ENCODE assay signal across 22 cellular contexts in the genomic region with DNA sequence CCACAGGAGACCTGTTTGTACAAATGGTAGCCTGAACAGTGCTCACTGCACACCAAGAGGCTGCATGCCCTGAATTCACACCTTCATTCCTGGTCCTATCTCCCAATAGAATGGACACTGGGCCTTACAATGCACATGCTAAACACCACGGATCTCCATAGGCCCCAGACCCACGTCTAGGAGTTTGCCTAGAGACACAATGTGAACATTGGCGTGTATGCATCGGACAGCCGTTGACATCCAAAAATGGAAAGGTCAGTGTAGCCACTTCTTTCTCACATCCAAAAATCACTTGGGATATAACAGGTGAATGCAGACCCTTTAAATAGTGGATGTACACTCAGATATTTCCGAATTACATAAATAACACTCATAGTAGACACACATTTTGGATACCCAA. TPM values are rescaled to one million over a fixed set of nuclear protein-coding genes. Genes with fewer than 3 reads are reported as not detected.
DNase-seq lines count a peak whose midpoint lies in the region; ATAC-seq and TF ChIP-seq lines count a peak whose summit lies in the region.
"Had no signal": no experiment of that assay in that cellular context is flagged by ENCODE, and none has a peak within 500 bp of the region (broad histone marks: within the 10 kb centered on the region; RNA-seq: fewer than 3 reads in every experiment).

No MANE protein-coding gene starts in this region.

- DNase-seq in T-helper 1 cell (no peak), GM12864 (ENCODE audit: low read depth) (no peak), NCI-H1694 (lab: John Stamatoyannopoulos, UW) (no peak), caudate nucleus (lab: John Stamatoyannopoulos, UW) (no peak)
- no peak for DNase-seq in naive thymus-derived CD8-positive, alpha-beta T cell
- no peak for DNase-seq in activated effector memory CD4-positive, alpha-beta T cell treated with anti-CD3 and anti-CD28 coated beads, Interleukin-2, amount 50 U/mL, for 16 hours
- DNase-seq: activated naive CD4-positive, alpha-beta T cell; CD4-positive, alpha-beta T cell; left ventricle myocardium inferior; MG63; NCI-H345; RPMI8226; WERI-Rb-1 had no signal

- H3K4me3 ChIP-seq in GM12864 (ENCODE audit: low read depth, low read length), result peak overlapping the region; percentile 62
- H3K4me3 ChIP-seq: gastroesophageal sphincter, MG63 had no signal

- peaks cover 10% of the 10 kb centered on the region for H3K36me3 Mint-ChIP-seq in T-helper 1 cell treated with Interleukin-12 subunit alpha and Interleukin-12 subunit beta and Interleukin-4 antibody, amounts not matched to agents 30 μg/mL and 1 μg/mL, for 36 hours (ENCODE audit: low read depth)
- peaks cover 2 to 9% (median 8%) of the 10 kb centered on the region in 3 donors for H3K36me3 Mint-ChIP-seq in naive thymus-derived CD8-positive, alpha-beta T cell
- H3K36me3 Mint-ChIP-seq: brain had no signal

- no peak for ATAC-seq in naive thymus-derived CD8-positive, alpha-beta T cell
- ATAC-seq: gastroesophageal sphincter, HepG2 had no signal

- H3K4me3 Mint-ChIP-seq in T-helper 1 cell treated with Interleukin-12 subunit alpha and Interleukin-12 subunit beta and Interleukin-4 antibody, amounts not matched to agents 30 μg/mL and 1 μg/mL, for 36 hours, result peak overlapping the region; percentile 9
- peak overlapping the region in 8 of 10 donors; percentile 22 to 93 (median 64) for H3K4me3 Mint-ChIP-seq in naive thymus-derived CD8-positive, alpha-beta T cell
- H3K4me3 Mint-ChIP-seq: CD4-positive, alpha-beta T cell had no signal

- H3K4me1 Mint-ChIP-seq in T-helper 1 cell treated with Interleukin-12 subunit alpha and Interleukin-12 subunit beta and Interleukin-4 antibody, amounts not matched to agents 30 μg/mL and 1 μg/mL, for 36 hours (ENCODE audit: low read depth), result peaks cover 25% of the 10 kb centered on the region
- H3K4me1 Mint-ChIP-seq in naive thymus-derived CD8-positive, alpha-beta T cell, result peaks cover 22 to 70% (median 62%) of the 10 kb centered on the region in 4 donors

- no peaks in the 10 kb centered on the region for H3K9me3 Mint-ChIP-seq in T-helper 1 cell treated with Interleukin-12 subunit alpha and Interleukin-12 subunit beta and Interleukin-4 antibody, amounts not matched to agents 30 μg/mL and 1 μg/mL, for 36 hours
- peaks cover 0 to 6% (median 0%) of the 10 kb centered on the region in 9 donors for H3K9me3 Mint-ChIP-seq in naive thymus-derived CD8-positive, alpha-beta T cell
- H3K9me3 Mint-ChIP-seq: CD4-positive, alpha-beta T cell had no signal

- peaks cover 95% of the 10 kb centered on the region for H3K27me3 Mint-ChIP-seq in T-helper 1 cell treated with Interleukin-12 subunit alpha and Interleukin-12 subunit beta and Interleukin-4 antibody, amounts not matched to agents 30 μg/mL and 1 μg/mL, for 36 hours (ENCODE audit: low read depth)
- peaks cover 45 to 100% (median 66%) of the 10 kb centered on the region in 5 donors for H3K27me3 Mint-ChIP-seq in naive thymus-derived CD8-positive, alpha-beta T cell

- POLR2A ChIA-PET in naive thymus-derived CD8-positive, alpha-beta T cell (lab: Charles Lee), result no interaction called here

- TF ChIP-seq CTCF in GM12864 (IDR thresholded peaks at IDR 0.05; ENCODE audit: low read depth, low read length, missing control alignments), result no peak
- no peak for TF ChIP-seq CTCF in VCaP (conservative IDR thresholded peaks at IDR 0.05)

- no peak overlapping the region for H3K27ac Mint-ChIP-seq in T-helper 1 cell treated with Interleukin-12 subunit alpha and Interleukin-12 subunit beta and Interleukin-4 antibody, amounts not matched to agents 30 μg/mL and 1 μg/mL, for 36 hours
- peak overlapping the region in 1 of 10 donors; percentile 79 for H3K27ac Mint-ChIP-seq in naive thymus-derived CD8-positive, alpha-beta T cell
- H3K27ac Mint-ChIP-seq: brain; CD4-positive, alpha-beta T cell had no signal

- H3K27ac ChIP-seq in VCaP, result peak overlapping the region; percentile 94
- H3K27ac ChIP-seq in caudate nucleus (ENCODE audit: low read depth, low read length), result no peak overlapping the region
- H3K27ac ChIP-seq: 22Rv1, gastroesophageal sphincter, left ventricle myocardium inferior, tibial nerve, WERI-Rb-1 had no signal

RNA-seq across cellular contexts. Expression of gene PAX5, which starts 0.9 kb away (rescaled TPM):
- total RNA-seq in naive thymus-derived CD8-positive, alpha-beta T cell, result 1 to 10 TPM; 8.5 to 8.7 TPM
- under 1 TPM in 1 of 3 donors, not detected in 2; 0.12 TPM for polyA plus RNA-seq in naive thymus-derived CD8-positive, alpha-beta T cell
- total RNA-seq: dermis microvascular lymphatic vessel endothelial cell, HepG2, left ventricle myocardium inferior, skeletal muscle tissue, tibial nerve had no signal
- polyA plus RNA-seq: HepG2 had no signal
